8 cellular contexts compared by ENCODE assay signal in genomic region chr20:380763-381580, GRCh38. TPM values are rescaled to one million over a fixed set of nuclear protein-coding genes. Genes with fewer than 3 reads are reported as not detected.
A peak's percentile ranks its signal among the peaks of the same experiment; 100 is the strongest.
DNase-seq lines count a peak whose midpoint lies in the region; ATAC-seq and TF ChIP-seq lines count a peak whose summit lies in the region.

No MANE protein-coding gene starts in this region.

- peak; percentile 34 for DNase-seq in NCI-H1092 (lab: John Stamatoyannopoulos, UW)
- DNase-seq in activated CD4-positive, CD25-positive, alpha-beta regulatory T cell (lab: John Stamatoyannopoulos, UW), result peak; percentile 33 to 54 (median 48)
- DNase-seq in cerebellum (ENCODE audit: low spot score), result peak; percentile 56
- peak; percentile 62 to 95 for DNase-seq in left lung
- peak; percentile 49 to 73 (median 53) for DNase-seq in stimulated activated CD4-positive, alpha-beta T cell treated with anti-CD3 and anti-CD28 coated beads, TNF-alpha, amount 100 ng/mL, for 24 hours (ENCODE audit: low read depth in 3 of 3)
- DNase-seq in occipital lobe (lab: John Stamatoyannopoulos, UW), result no peak

- H3K4me3 ChIP-seq in HEK293 (ENCODE audit: low read depth, low read length) (peak overlapping the region; percentile 60), left lung (peak overlapping the region; percentile 59 to 82)

- H3K4me1 ChIP-seq in HEK293 (ENCODE audit: control insufficient read depth, insufficient read depth, low read length), result peaks cover 9% of the 10 kb centered on the region; the same call in 1 of the 2 replicates
- peaks cover 0 to 22% of the 10 kb centered on the region in 2 donors for H3K4me1 ChIP-seq in left lung

- H3K27me3 ChIP-seq in left lung, result no peaks in the 10 kb centered on the region

- POLR2A ChIA-PET in HEK293 (lab: Yijun Ruan, JAX), result interaction anchor here (0.5 to 2.0 kb wide), 14 partner anchors 10 to 328 kb away, joined by 3 to 20 read pairs (median 4); partner anchors contain the start of gene NRSN2

- TF ChIP-seq CTCF in HEK293 (tag by site-specific recombination; IDR thresholded peaks at IDR 0.05), result peak; percentile 78
- no peak for TF ChIP-seq CTCF in left lung (IDR thresholded peaks at IDR 0.05)

- no peaks in the 10 kb centered on the region for H3K9me3 ChIP-seq in HEK293 (ENCODE audit: control insufficient read depth, insufficient read depth, low read depth, low read length)
- H3K9me3 ChIP-seq in left lung, result no peaks in the 10 kb centered on the region

- intact Hi-C loops in left lung (cut with DNase I), result no loop called here

- H3K27ac ChIP-seq in HEK293 (ENCODE audit: extremely low read depth, low read depth, low read length) (peak overlapping the region; percentile 87), left lung (peak overlapping the region; percentile 70 to 85)

- ATAC-seq in GM18498 (IDR thresholded peaks at IDR 0.05; ENCODE audit: unreplicated experiment) (peak; percentile 50), left lung (peak; percentile 62)

- H3K36me3 ChIP-seq in HEK293 (ENCODE audit: control insufficient read depth in 2 of 2, insufficient read depth in 1 of 2, low read length in 2 of 2) (no peaks in the 10 kb centered on the region), left lung (no peaks in the 10 kb centered on the region)

- CTCF ChIA-PET in HEK293 (lab: Yijun Ruan, JAX), result interaction anchor here (0.6 to 1.7 kb wide), 5 partner anchors 14 to 264 kb away, joined by 3 to 8 read pairs (median 3); no protein-coding TSS in a partner anchor

TF ChIP-seq in HEK293, 187 proteins besides CTCF, POLR2A, EP300 and RAD21 (continues in another document):
- TF ChIP-seq ZNF48 (tag by site-specific recombination; IDR thresholded peaks at IDR 0.05) (no peak), ZNF114 (tag by site-specific recombination; IDR thresholded peaks at IDR 0.05) (no peak), SP3 (tag by site-specific recombination; IDR thresholded peaks at IDR 0.05) (peak; percentile 66; the same call in 1 of the 2 replicates), SALL2 (tag by site-specific recombination; IDR thresholded peaks at IDR 0.05; ENCODE audit: borderline replicate concordance) (no peak), FEZF1 (tag by site-specific recombination; IDR thresholded peaks at IDR 0.05) (peak; percentile 68), ZFHX2 (tag by site-specific recombination; conservative IDR thresholded peaks at IDR 0.05) (peak; percentile 91), ZSCAN30 (tag by site-specific recombination; IDR thresholded peaks at IDR 0.05) (peak; percentile 69; the same call in 1 of the 2 replicates), ZBTB48 (tag by site-specific recombination; IDR thresholded peaks at IDR 0.05) (0 out of 2 replicates have a peak, but pooled peaks have one; percentile 46), MZF1 (tag by site-specific recombination; IDR thresholded peaks at IDR 0.05; ENCODE audit: borderline replicate concordance) (peak; percentile 68; the same call in 1 of the 2 replicates), ZNF426 (tag by site-specific recombination; IDR thresholded peaks at IDR 0.05) (no peak), ZIC2 (tag by site-specific recombination; IDR thresholded peaks at IDR 0.05) (peak; percentile 62), ZNF266 (tag by site-specific recombination; IDR thresholded peaks at IDR 0.05; ENCODE audit: low read depth) (no peak), ZNF335 (tag by site-specific recombination; conservative IDR thresholded peaks at IDR 0.05) (peak; percentile 89), KLF16 (tag by site-specific recombination; IDR thresholded peaks at IDR 0.05) (peak; percentile 91), ZNF341 (tag by site-specific recombination; IDR thresholded peaks at IDR 0.05; ENCODE audit: low read depth) (peak; percentile 73), ZNF2 (tag by site-specific recombination; IDR thresholded peaks at IDR 0.05) (0 out of 2 replicates have a peak, but pooled peaks have one; percentile 35), ZNF146 (tag by site-specific recombination; IDR thresholded peaks at IDR 0.05) (no peak), ZNF639 (tag by site-specific recombination; IDR thresholded peaks at IDR 0.05) (0 out of 2 replicates have a peak, but pooled peaks have one; percentile 45), ZNF391 (tag by site-specific recombination; IDR thresholded peaks at IDR 0.05; ENCODE audit: borderline replicate concordance, low read depth) (0 out of 2 replicates have a peak, but pooled peaks have one; percentile 39), ZNF777 (tag by site-specific recombination; IDR thresholded peaks at IDR 0.05; ENCODE audit: borderline replicate concordance) (peak; percentile 89; the same call in 1 of the 2 replicates), KLF1 (tag by site-specific recombination; IDR thresholded peaks at IDR 0.05) (peak; percentile 87), ZBTB21 (tag by site-specific recombination; IDR thresholded peaks at IDR 0.05) (no peak), ZNF629 (tag by site-specific recombination; IDR thresholded peaks at IDR 0.05) (peak; percentile 70), ZNF366 (tag by site-specific recombination; conservative IDR thresholded peaks at IDR 0.05) (peak; percentile 69)
- TF ChIP-seq, protein P1, sequence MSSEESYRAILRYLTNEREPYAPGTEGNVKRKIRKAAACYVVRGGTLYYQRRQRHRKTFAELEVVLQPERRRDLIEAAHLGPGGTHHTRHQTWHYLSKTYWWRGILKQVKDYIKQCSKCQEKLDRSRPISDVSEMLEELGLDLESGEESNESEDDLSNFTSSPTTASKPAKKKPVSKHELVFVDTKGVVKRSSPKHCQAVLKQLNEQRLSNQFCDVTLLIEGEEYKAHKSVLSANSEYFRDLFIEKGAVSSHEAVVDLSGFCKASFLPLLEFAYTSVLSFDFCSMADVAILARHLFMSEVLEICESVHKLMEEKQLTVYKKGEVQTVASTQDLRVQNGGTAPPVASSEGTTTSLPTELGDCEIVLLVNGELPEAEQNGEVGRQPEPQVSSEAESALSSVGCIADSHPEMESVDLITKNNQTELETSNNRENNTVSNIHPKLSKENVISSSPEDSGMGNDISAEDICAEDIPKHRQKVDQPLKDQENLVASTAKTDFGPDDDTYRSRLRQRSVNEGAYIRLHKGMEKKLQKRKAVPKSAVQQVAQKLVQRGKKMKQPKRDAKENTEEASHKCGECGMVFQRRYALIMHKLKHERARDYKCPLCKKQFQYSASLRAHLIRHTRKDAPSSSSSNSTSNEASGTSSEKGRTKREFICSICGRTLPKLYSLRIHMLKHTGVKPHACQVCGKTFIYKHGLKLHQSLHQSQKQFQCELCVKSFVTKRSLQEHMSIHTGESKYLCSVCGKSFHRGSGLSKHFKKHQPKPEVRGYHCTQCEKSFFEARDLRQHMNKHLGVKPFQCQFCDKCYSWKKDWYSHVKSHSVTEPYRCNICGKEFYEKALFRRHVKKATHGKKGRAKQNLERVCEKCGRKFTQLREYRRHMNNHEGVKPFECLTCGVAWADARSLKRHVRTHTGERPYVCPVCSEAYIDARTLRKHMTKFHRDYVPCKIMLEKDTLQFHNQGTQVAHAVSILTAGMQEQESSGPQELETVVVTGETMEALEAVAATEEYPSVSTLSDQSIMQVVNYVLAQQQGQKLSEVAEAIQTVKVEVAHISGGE (tag by site-specific recombination; conservative IDR thresholded peaks at IDR 0.05; ENCODE audit: low read depth), result peak; percentile 97
- TF ChIP-seq, protein P2, sequence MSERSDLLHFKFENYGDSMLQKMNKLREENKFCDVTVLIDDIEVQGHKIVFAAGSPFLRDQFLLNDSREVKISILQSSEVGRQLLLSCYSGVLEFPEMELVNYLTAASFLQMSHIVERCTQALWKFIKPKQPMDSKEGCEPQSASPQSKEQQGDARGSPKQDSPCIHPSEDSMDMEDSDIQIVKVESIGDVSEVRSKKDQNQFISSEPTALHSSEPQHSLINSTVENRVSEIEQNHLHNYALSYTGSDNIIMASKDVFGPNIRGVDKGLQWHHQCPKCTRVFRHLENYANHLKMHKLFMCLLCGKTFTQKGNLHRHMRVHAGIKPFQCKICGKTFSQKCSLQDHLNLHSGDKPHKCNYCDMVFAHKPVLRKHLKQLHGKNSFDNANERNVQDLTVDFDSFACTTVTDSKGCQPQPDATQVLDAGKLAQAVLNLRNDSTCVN (tag by site-specific recombination; optimal IDR thresholded peaks at IDR 0.05), result peak; percentile 82
- TF ChIP-seq, protein P3, sequence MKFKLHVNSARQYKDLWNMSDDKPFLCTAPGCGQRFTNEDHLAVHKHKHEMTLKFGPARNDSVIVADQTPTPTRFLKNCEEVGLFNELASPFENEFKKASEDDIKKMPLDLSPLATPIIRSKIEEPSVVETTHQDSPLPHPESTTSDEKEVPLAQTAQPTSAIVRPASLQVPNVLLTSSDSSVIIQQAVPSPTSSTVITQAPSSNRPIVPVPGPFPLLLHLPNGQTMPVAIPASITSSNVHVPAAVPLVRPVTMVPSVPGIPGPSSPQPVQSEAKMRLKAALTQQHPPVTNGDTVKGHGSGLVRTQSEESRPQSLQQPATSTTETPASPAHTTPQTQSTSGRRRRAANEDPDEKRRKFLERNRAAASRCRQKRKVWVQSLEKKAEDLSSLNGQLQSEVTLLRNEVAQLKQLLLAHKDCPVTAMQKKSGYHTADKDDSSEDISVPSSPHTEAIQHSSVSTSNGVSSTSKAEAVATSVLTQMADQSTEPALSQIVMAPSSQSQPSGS (tag by site-specific recombination; IDR thresholded peaks at IDR 0.05; ENCODE audit: low read depth), result peak; percentile 73; the same call in 1 of the 2 replicates

RNA-seq across cellular contexts. Expression of gene TRIB3, which starts 0.4 kb away (rescaled TPM):
- 7.1 TPM for total RNA-seq in cerebellum
- 10 to 100 TPM; 19.0 to 28.4 TPM for total RNA-seq in left lung
- 12.5 TPM for total RNA-seq in occipital lobe

RNA-seq across cellular contexts. Expression of gene RBCK1, which starts 27.1 kb away (rescaled TPM):
- total RNA-seq in cerebellum, result 18.8 TPM
- 10 to 100 TPM; 97.9 to 99.8 TPM for total RNA-seq in left lung
- total RNA-seq in occipital lobe, result 15.1 TPM

RNA-seq across cellular contexts. Expression of gene NRSN2, which starts 34.1 kb away (rescaled TPM):
- total RNA-seq in cerebellum (21.0 TPM), left lung (10 to 100 TPM; 34.4 to 38.8 TPM), occipital lobe (27.0 TPM)

RNA-seq across cellular contexts. Expression of gene SOX12, which starts 55.6 kb away (rescaled TPM):
- total RNA-seq in cerebellum, result 8.5 TPM
- total RNA-seq in left lung, result 10 to 100 TPM; 14.0 to 18.7 TPM
- 9.4 TPM for total RNA-seq in occipital lobe
